ENCODE assay signal across 35 cellular contexts in the genomic region with DNA sequence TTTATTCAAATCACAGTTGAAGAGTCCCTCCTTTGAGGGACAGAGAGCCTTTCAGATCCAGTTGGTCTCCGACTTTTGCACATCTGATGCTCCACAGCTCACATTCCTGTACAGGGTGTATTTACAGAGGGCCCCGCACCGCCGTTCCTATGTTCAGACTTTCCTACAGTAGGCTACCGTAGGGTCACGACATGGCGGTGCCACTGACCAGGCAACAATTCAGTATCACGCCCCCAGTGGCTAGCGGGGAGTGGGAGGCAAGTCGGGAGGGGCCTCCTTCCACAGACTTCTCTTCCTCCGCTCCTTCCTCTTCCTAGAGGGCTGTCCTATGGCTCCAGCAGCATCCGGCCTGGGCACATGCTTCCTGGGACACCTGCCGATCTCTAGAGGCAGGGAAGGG. TPM values are rescaled to one million over a fixed set of nuclear protein-coding genes. Genes with fewer than 3 reads are reported as not detected.
"Had no signal": no experiment of that assay in that cellular context is flagged by ENCODE, and none has a peak within 500 bp of the region (broad histone marks: within the 10 kb centered on the region; RNA-seq: fewer than 3 reads in every experiment).

No MANE protein-coding gene starts in this region.

- H3K4me1 Mint-ChIP-seq: activated B cell treated with CpG ODN at 0.5 μM for 24 hours; activated CD4-positive, alpha-beta memory T cell treated with anti-CD3 and anti-CD28 coated beads, Interleukin-2, amount 10 ng/mL, durations not matched to agents 7 days and 5 days; activated CD4-positive, alpha-beta T cell treated with anti-CD3 and anti-CD28 coated beads, Interleukin-2, amount 10 ng/mL, durations not matched to agents 24 days and 14 days; activated CD8-positive, alpha-beta memory T cell treated with anti-CD3 and anti-CD28 coated beads, Interleukin-2, amount 10 ng/mL, durations not matched to agents 7 days and 5 days; activated naive CD4-positive, alpha-beta T cell treated with anti-CD3 and anti-CD28 coated beads, Interleukin-2, amount 10 ng/mL, durations not matched to agents 7 days and 5 days; activated naive CD4-positive, alpha-beta T cell treated with anti-CD3 and anti-CD28 coated beads, Interleukin-2, amount 50 U/mL, for 24 hours; activated naive CD8-positive, alpha-beta T cell treated with anti-CD3 and anti-CD28 coated beads, Interleukin-2, amount 10 ng/mL, durations not matched to agents 7 days and 5 days; activated naive CD8-positive, alpha-beta T cell treated with anti-CD3 and anti-CD28 coated beads, Interleukin-2, amount 50 U/mL, for 24 hours; central memory CD8-positive, alpha-beta T cell had no signal

- DNase-seq: activated B cell treated with CpG ODN at 0.5 μM for 24 hours; activated CD4-positive, alpha-beta memory T cell treated with anti-CD3 and anti-CD28 coated beads, Interleukin-2, amount 10 ng/mL, durations not matched to agents 7 days and 5 days; activated CD4-positive, alpha-beta T cell treated with anti-CD3 and anti-CD28 coated beads for 4 hours; activated CD4-positive, alpha-beta T cell treated with anti-CD3 and anti-CD28 coated beads, Interleukin-2, amount 10 ng/mL, durations not matched to agents 24 days and 14 days; activated CD4-positive, alpha-beta T cell treated with anti-CD3 and anti-CD28 coated beads, Interleukin-2, amount 50 U/mL, for 1 hour; activated CD4-positive, alpha-beta T cell treated with anti-CD3 and anti-CD28 coated beads, Interleukin-2, amount 50 U/mL, for 48 hours; activated CD4-positive, CD25-positive, alpha-beta regulatory T cell treated with anti-CD3 and anti-CD28 coated beads, Interleukin-2, amount 50 U/mL, for 72 hours; activated CD8-positive, alpha-beta memory T cell treated with anti-CD3 and anti-CD28 coated beads for 24 hours; activated CD8-positive, alpha-beta memory T cell treated with anti-CD3 and anti-CD28 coated beads, Interleukin-2, amount 10 ng/mL, durations not matched to agents 7 days and 5 days; activated CD8-positive, alpha-beta memory T cell treated with anti-CD3 and anti-CD28 coated beads, Interleukin-2, amount 50 U/mL, for 48 hours; activated CD8-positive, alpha-beta T cell treated with anti-CD3 and anti-CD28 coated beads, Interleukin-2, amount 10 ng/mL, durations not matched to agents 7 days and 5 days; activated effector memory CD4-positive, alpha-beta T cell treated with Interleukin-2 at 50 U/mL for 16 hours; activated gamma-delta T cell; activated naive CD4-positive, alpha-beta T cell treated with anti-CD3 and anti-CD28 coated beads, Interleukin-2, amount 10 ng/mL, durations not matched to agents 7 days and 5 days; activated naive CD4-positive, alpha-beta T cell treated with Interleukin-2 at 50 U/mL for 16 hours; activated naive CD8-positive, alpha-beta T cell treated with anti-CD3 and anti-CD28 coated beads, Interleukin-2, amount 10 ng/mL, durations not matched to agents 7 days and 5 days; activated naive CD8-positive, alpha-beta T cell treated with anti-CD3 and anti-CD28 coated beads, Interleukin-2, amount 50 U/mL, for 24 hours; activated T-cell treated with anti-CD3 and anti-CD28 coated beads, Interleukin-2, amount 50 U/mL, for 24 hours; activated T-cell treated with anti-CD3 and anti-CD28 coated beads, Interleukin-2, amount 50 U/mL, for 48 hours; anterior cingulate cortex; cerebellar nuclear complex; T-helper 1 cell; T-helper 2 cell; T-helper 9 cell had no signal

- H3K27ac ChIP-seq: ascending aorta, cardiac muscle cell, VCaP had no signal

- H3K4me3 Mint-ChIP-seq: activated B cell treated with CpG ODN at 0.5 μM for 24 hours; activated CD4-positive, alpha-beta memory T cell treated with anti-CD3 and anti-CD28 coated beads, Interleukin-2, amount 10 ng/mL, durations not matched to agents 7 days and 5 days; activated CD4-positive, alpha-beta T cell treated with anti-CD3 and anti-CD28 coated beads, Interleukin-2, amount 10 ng/mL, durations not matched to agents 24 days and 14 days; activated CD8-positive, alpha-beta memory T cell treated with anti-CD3 and anti-CD28 coated beads, Interleukin-2, amount 10 ng/mL, durations not matched to agents 7 days and 5 days; activated CD8-positive, alpha-beta T cell treated with anti-CD3 and anti-CD28 coated beads, Interleukin-2, amount 10 ng/mL, durations not matched to agents 7 days and 5 days; activated naive CD4-positive, alpha-beta T cell treated with anti-CD3 and anti-CD28 coated beads, Interleukin-2, amount 10 ng/mL, durations not matched to agents 7 days and 5 days; activated naive CD4-positive, alpha-beta T cell treated with anti-CD3 and anti-CD28 coated beads, Interleukin-2, amount 50 U/mL, for 24 hours; activated naive CD8-positive, alpha-beta T cell; activated naive CD8-positive, alpha-beta T cell treated with anti-CD3 and anti-CD28 coated beads, Interleukin-2, amount 10 ng/mL, durations not matched to agents 7 days and 5 days; activated naive CD8-positive, alpha-beta T cell treated with anti-CD3 and anti-CD28 coated beads, Interleukin-2, amount 50 U/mL, for 24 hours; activated T-cell treated with anti-CD3 and anti-CD28 coated beads, Interleukin-2, amount 50 U/mL, for 24 hours; brain; central memory CD8-positive, alpha-beta T cell; T-helper 1 cell treated with Interleukin-12 subunit alpha and Interleukin-12 subunit beta and Interleukin-4 antibody, amounts not matched to agents 30 μg/mL and 1 μg/mL, for 36 hours; T-helper 2 cell treated with Interferon-gamma antibody and Interleukin-4, amounts not matched to agents 5 μg/mL and 100 μg/mL, for 36 hours had no signal

- ATAC-seq: activated CD8-positive, alpha-beta memory T cell treated with anti-CD3 and anti-CD28 coated beads, Interleukin-2, amount 10 ng/mL, durations not matched to agents 7 days and 5 days; activated CD8-positive, alpha-beta T cell treated with anti-CD3 and anti-CD28 coated beads, Interleukin-2, amount 10 ng/mL, durations not matched to agents 7 days and 5 days; activated naive CD8-positive, alpha-beta T cell treated with anti-CD3 and anti-CD28 coated beads, Interleukin-2, amount 50 U/mL, for 24 hours had no signal

- H3K4me1 ChIP-seq: ascending aorta had no signal

- H3K4me3 ChIP-seq: ascending aorta, cardiac muscle cell had no signal

- H3K27ac Mint-ChIP-seq: activated B cell treated with CpG ODN at 0.5 μM for 24 hours; activated CD4-positive, alpha-beta memory T cell treated with anti-CD3 and anti-CD28 coated beads, Interleukin-2, amount 10 ng/mL, durations not matched to agents 7 days and 5 days; activated CD4-positive, alpha-beta T cell treated with anti-CD3 and anti-CD28 coated beads, Interleukin-2, amount 10 ng/mL, durations not matched to agents 24 days and 14 days; activated CD8-positive, alpha-beta memory T cell treated with anti-CD3 and anti-CD28 coated beads, Interleukin-2, amount 10 ng/mL, durations not matched to agents 7 days and 5 days; activated CD8-positive, alpha-beta T cell treated with anti-CD3 and anti-CD28 coated beads, Interleukin-2, amount 10 ng/mL, durations not matched to agents 7 days and 5 days; activated naive CD4-positive, alpha-beta T cell treated with anti-CD3 and anti-CD28 coated beads, Interleukin-2, amount 10 ng/mL, durations not matched to agents 7 days and 5 days; activated naive CD4-positive, alpha-beta T cell treated with anti-CD3 and anti-CD28 coated beads, Interleukin-2, amount 50 U/mL, for 24 hours; activated naive CD8-positive, alpha-beta T cell; activated naive CD8-positive, alpha-beta T cell treated with anti-CD3 and anti-CD28 coated beads, Interleukin-2, amount 10 ng/mL, durations not matched to agents 7 days and 5 days; activated naive CD8-positive, alpha-beta T cell treated with anti-CD3 and anti-CD28 coated beads, Interleukin-2, amount 50 U/mL, for 24 hours; activated T-cell treated with anti-CD3 and anti-CD28 coated beads, Interleukin-2, amount 50 U/mL, for 24 hours; activated T-helper 2 cell treated with anti-CD3 and anti-CD28 coated beads, Interferon-gamma antibody, Interleukin-2, Interleukin-4, amounts not matched to agents 10 μg/mL and 5 μg/mL and 100 μg/mL, durations not matched to agents 14 hours and 24 hours and 36 hours; brain; T-helper 1 cell treated with Interleukin-12 subunit alpha and Interleukin-12 subunit beta and Interleukin-4 antibody, amounts not matched to agents 30 μg/mL and 1 μg/mL, for 36 hours; T-helper 2 cell treated with Interferon-gamma antibody and Interleukin-4, amounts not matched to agents 5 μg/mL and 100 μg/mL, for 36 hours had no signal

- H3K9me3 Mint-ChIP-seq: activated B cell treated with CpG ODN at 0.5 μM for 24 hours; activated CD4-positive, alpha-beta memory T cell treated with anti-CD3 and anti-CD28 coated beads, Interleukin-2, amount 10 ng/mL, durations not matched to agents 7 days and 5 days; activated CD4-positive, alpha-beta T cell treated with anti-CD3 and anti-CD28 coated beads, Interleukin-2, amount 10 ng/mL, durations not matched to agents 24 days and 14 days; activated naive CD4-positive, alpha-beta T cell treated with anti-CD3 and anti-CD28 coated beads, Interleukin-2, amount 10 ng/mL, durations not matched to agents 7 days and 5 days; activated naive CD4-positive, alpha-beta T cell treated with anti-CD3 and anti-CD28 coated beads, Interleukin-2, amount 50 U/mL, for 24 hours; activated naive CD8-positive, alpha-beta T cell treated with anti-CD3 and anti-CD28 coated beads, Interleukin-2, amount 10 ng/mL, durations not matched to agents 7 days and 5 days; activated naive CD8-positive, alpha-beta T cell treated with anti-CD3 and anti-CD28 coated beads, Interleukin-2, amount 50 U/mL, for 24 hours; activated T-cell treated with anti-CD3 and anti-CD28 coated beads, Interleukin-2, amount 50 U/mL, for 24 hours; activated T-helper 2 cell treated with anti-CD3 and anti-CD28 coated beads, Interferon-gamma antibody, Interleukin-2, Interleukin-4, amounts not matched to agents 10 μg/mL and 5 μg/mL and 100 μg/mL, durations not matched to agents 14 hours and 24 hours and 36 hours; central memory CD8-positive, alpha-beta T cell; T-helper 1 cell treated with Interleukin-12 subunit alpha and Interleukin-12 subunit beta and Interleukin-4 antibody, amounts not matched to agents 30 μg/mL and 1 μg/mL, for 36 hours; T-helper 2 cell treated with Interferon-gamma antibody and Interleukin-4, amounts not matched to agents 5 μg/mL and 100 μg/mL, for 36 hours had no signal

- H3K27me3 Mint-ChIP-seq: activated CD4-positive, alpha-beta T cell treated with anti-CD3 and anti-CD28 coated beads, Interleukin-2, amount 10 ng/mL, durations not matched to agents 24 days and 14 days; activated CD8-positive, alpha-beta memory T cell treated with anti-CD3 and anti-CD28 coated beads, Interleukin-2, amount 10 ng/mL, durations not matched to agents 7 days and 5 days; activated naive CD8-positive, alpha-beta T cell treated with anti-CD3 and anti-CD28 coated beads, Interleukin-2, amount 10 ng/mL, durations not matched to agents 7 days and 5 days had no signal

- H3K36me3 ChIP-seq: ascending aorta, cardiac muscle cell had no signal

- H3K9me3 ChIP-seq: ascending aorta had no signal

- H3K27me3 ChIP-seq: ascending aorta, cardiac muscle cell had no signal

RNA-seq across cellular contexts. Expression of gene ENO4, which starts 40.6 kb away (rescaled TPM):
- total RNA-seq: activated CD4-positive, alpha-beta memory T cell treated with anti-CD3 and anti-CD28 coated beads, Interleukin-2, amount 10 ng/mL, durations not matched to agents 7 days and 5 days; activated CD4-positive, alpha-beta T cell treated with anti-CD3 and anti-CD28 coated beads, Interleukin-2, amount 10 ng/mL, durations not matched to agents 24 days and 14 days; activated CD8-positive, alpha-beta memory T cell treated with anti-CD3 and anti-CD28 coated beads, Interleukin-2, amount 10 ng/mL, durations not matched to agents 7 days and 5 days; activated CD8-positive, alpha-beta T cell treated with anti-CD3 and anti-CD28 coated beads, Interleukin-2, amount 10 ng/mL, durations not matched to agents 7 days and 5 days; activated naive CD8-positive, alpha-beta T cell treated with anti-CD3 and anti-CD28 coated beads, Interleukin-2, amount 10 ng/mL, durations not matched to agents 7 days and 5 days; activated T-helper 2 cell treated with anti-CD3 and anti-CD28 coated beads, Interferon-gamma antibody, Interleukin-2, Interleukin-4, amounts not matched to agents 10 μg/mL and 5 μg/mL and 100 μg/mL, durations not matched to agents 14 hours and 24 hours and 36 hours; ascending aorta; bronchial epithelial cell had no signal
